10 cellular contexts compared by ENCODE assay signal in genomic region chr11:121929581-121929980, GRCh38.
DNase-seq lines count a peak whose midpoint lies in the region; ATAC-seq lines count a peak whose summit lies in the region.
"Had no signal": no experiment of that assay in that cellular context is flagged by ENCODE, and none has a peak within 500 bp of the region (broad histone marks: within the 10 kb centered on the region; RNA-seq: fewer than 3 reads in every experiment).

No MANE protein-coding gene starts in this region.

- H3K27ac ChIP-seq in ACC112 (ENCODE audit: low read depth, low read length): no peak overlapping the region
- H3K27ac ChIP-seq: C4-2B had no signal

- no peaks in the 10 kb centered on the region for H3K79me2 ChIP-seq in ACC112 (ENCODE audit: control insufficient read depth, insufficient read depth, low read length, unreplicated experiment)

- H3K4me1 ChIP-seq in ACC112 (ENCODE audit: control insufficient read depth, insufficient read depth, low read length, unreplicated experiment): peaks cover 24% of the 10 kb centered on the region

- peak overlapping the region; percentile 67 for H3K4me3 ChIP-seq in ACC112 (ENCODE audit: low read depth, low read length)

- H2AFZ ChIP-seq in ACC112 (ENCODE audit: low read length, unreplicated experiment): peak overlapping the region; percentile 66

- DNase-seq in NCI-H1092 treated with DMSO at 0.1 percent for 48 hours (lab: John Stamatoyannopoulos, UW) (peak; percentile 91), epidermal melanocyte (ENCODE audit: insufficient read length, low spot score) (peak; percentile 44), midbrain (lab: John Stamatoyannopoulos, UW) (peak; percentile 63), NCI-H2107 treated with DMSO at 0.1 percent for 48 hours (lab: John Stamatoyannopoulos, UW; ENCODE audit: unreplicated experiment) (no peak)
- DNase-seq in activated CD8-positive, alpha-beta memory T cell treated with anti-CD3 and anti-CD28 coated beads, Interleukin-2, amount 50 U/mL, for 4 hours: no peak
- DNase-seq: stimulated activated CD4-positive, alpha-beta T cell treated with anti-CD3 and anti-CD28 coated beads, Interleukin-4, amount 100 ng/mL, for 24 hours had no signal

- no peak for ATAC-seq in GM21786 (IDR thresholded peaks at IDR 0.05; ENCODE audit: unreplicated experiment)
- ATAC-seq in GM21528 (IDR thresholded peaks at IDR 0.05; ENCODE audit: low FRiP score, unreplicated experiment): no peak

- H3K27me3 ChIP-seq in ACC112 (ENCODE audit: insufficient read depth, low read length): no peaks in the 10 kb centered on the region

- no peaks in the 10 kb centered on the region for H3K36me3 ChIP-seq in ACC112 (ENCODE audit: insufficient read depth, low read length)

Comparison
In these comparisons a context has a peak if more than half of its experiments do, and no peak if none do; other contexts are left out.
1. DNase-seq: peak in NCI-H1092 treated with DMSO at 0.1 percent for 48 hours (single experiment), epidermal melanocyte (single experiment) and midbrain (single experiment); none in NCI-H2107 treated with DMSO at 0.1 percent for 48 hours (single experiment) and activated CD8-positive, alpha-beta memory T cell treated with anti-CD3 and anti-CD28 coated beads, Interleukin-2, amount 50 U/mL, for 4 hours (single experiment).